ENCODE assay signal across 30 cellular contexts in genomic region chr21:15026370-15026769, GRCh38.
"Had no signal": no experiment of that assay in that cellular context is flagged by ENCODE, and none has a peak within 500 bp of the region (broad histone marks: within the 10 kb centered on the region; RNA-seq: fewer than 3 reads in every experiment).

No MANE protein-coding gene starts in this region.

- H3K27me3 Mint-ChIP-seq: activated B cell treated with CpG ODN at 0.5 μM for 24 hours; activated CD8-positive, alpha-beta memory T cell treated with anti-CD3 and anti-CD28 coated beads, Interleukin-2, amount 10 ng/mL, durations not matched to agents 7 days and 5 days; activated naive CD4-positive, alpha-beta T cell treated with anti-CD3 and anti-CD28 coated beads, Interleukin-2, amount 10 ng/mL, durations not matched to agents 7 days and 5 days; activated naive CD8-positive, alpha-beta T cell treated with anti-CD3 and anti-CD28 coated beads, Interleukin-2, amount 10 ng/mL, durations not matched to agents 7 days and 5 days; brain; effector memory CD8-positive, alpha-beta T cell; T-helper 17 cell had no signal

- H3K4me3 ChIP-seq: ascending aorta, esophagus muscularis mucosa, gastroesophageal sphincter had no signal

- H3K4me1 Mint-ChIP-seq: activated CD8-positive, alpha-beta memory T cell treated with anti-CD3 and anti-CD28 coated beads, Interleukin-2, amount 10 ng/mL, durations not matched to agents 7 days and 5 days; activated naive CD4-positive, alpha-beta T cell treated with anti-CD3 and anti-CD28 coated beads, Interleukin-2, amount 10 ng/mL, durations not matched to agents 7 days and 5 days had no signal

- H3K9me3 Mint-ChIP-seq: activated B cell treated with CpG ODN at 0.5 μM for 24 hours; effector memory CD8-positive, alpha-beta T cell; T-helper 2 cell treated with Interferon-gamma antibody and Interleukin-4, amounts not matched to agents 5 μg/mL and 100 μg/mL, for 36 hours had no signal

- H3K27me3 ChIP-seq: ascending aorta, esophagus muscularis mucosa, foreskin keratinocyte, gastroesophageal sphincter had no signal

- H3K4me3 Mint-ChIP-seq: activated B cell treated with CpG ODN at 0.5 μM for 24 hours; activated CD8-positive, alpha-beta memory T cell treated with anti-CD3 and anti-CD28 coated beads, Interleukin-2, amount 10 ng/mL, durations not matched to agents 7 days and 5 days; activated CD8-positive, alpha-beta T cell treated with anti-CD3 and anti-CD28 coated beads, Interleukin-2, amount 10 ng/mL, durations not matched to agents 7 days and 5 days; activated naive CD4-positive, alpha-beta T cell treated with anti-CD3 and anti-CD28 coated beads, Interleukin-2, amount 10 ng/mL, durations not matched to agents 7 days and 5 days; activated naive CD8-positive, alpha-beta T cell treated with anti-CD3 and anti-CD28 coated beads, Interleukin-2, amount 10 ng/mL, durations not matched to agents 7 days and 5 days; brain; effector memory CD8-positive, alpha-beta T cell; T-helper 17 cell; T-helper 2 cell treated with Interferon-gamma antibody and Interleukin-4, amounts not matched to agents 5 μg/mL and 100 μg/mL, for 36 hours had no signal

- H3K27ac ChIP-seq: ascending aorta, esophagus muscularis mucosa, foreskin keratinocyte, gastroesophageal sphincter, WERI-Rb-1 had no signal

- ATAC-seq: activated CD4-positive, CD25-positive, alpha-beta regulatory T cell treated with anti-CD3 and anti-CD28 coated beads, Interleukin-2, amount 50 U/mL, for 24 hours; activated CD8-positive, alpha-beta memory T cell treated with anti-CD3 and anti-CD28 coated beads, Interleukin-2, amount 10 ng/mL, durations not matched to agents 7 days and 5 days; activated CD8-positive, alpha-beta T cell treated with anti-CD3 and anti-CD28 coated beads, Interleukin-2, amount 10 ng/mL, durations not matched to agents 7 days and 5 days; activated naive CD4-positive, alpha-beta T cell treated with anti-CD3 and anti-CD28 coated beads, Interleukin-2, amount 50 U/mL, for 72 hours; effector memory CD8-positive, alpha-beta T cell; foreskin keratinocyte; gastroesophageal sphincter; T-helper 17 cell had no signal

- H3K27ac Mint-ChIP-seq: activated B cell treated with CpG ODN at 0.5 μM for 24 hours; activated CD8-positive, alpha-beta memory T cell treated with anti-CD3 and anti-CD28 coated beads, Interleukin-2, amount 10 ng/mL, durations not matched to agents 7 days and 5 days; activated CD8-positive, alpha-beta T cell treated with anti-CD3 and anti-CD28 coated beads, Interleukin-2, amount 10 ng/mL, durations not matched to agents 7 days and 5 days; activated naive CD4-positive, alpha-beta T cell treated with anti-CD3 and anti-CD28 coated beads, Interleukin-2, amount 10 ng/mL, durations not matched to agents 7 days and 5 days; activated naive CD4-positive, alpha-beta T cell treated with anti-CD3 and anti-CD28 coated beads, Interleukin-2, amount 50 U/mL, for 72 hours; activated naive CD8-positive, alpha-beta T cell treated with anti-CD3 and anti-CD28 coated beads, Interleukin-2, amount 10 ng/mL, durations not matched to agents 7 days and 5 days; effector memory CD8-positive, alpha-beta T cell; T-helper 17 cell; T-helper 2 cell treated with Interferon-gamma antibody and Interleukin-4, amounts not matched to agents 5 μg/mL and 100 μg/mL, for 36 hours had no signal

- H3K4me1 ChIP-seq: ascending aorta had no signal

- H3K36me3 ChIP-seq: ascending aorta, esophagus muscularis mucosa, gastroesophageal sphincter, WERI-Rb-1 had no signal

- H3K9me3 ChIP-seq: ascending aorta, esophagus muscularis mucosa, gastroesophageal sphincter had no signal

- DNase-seq: activated B cell treated with CpG ODN at 0.5 μM for 24 hours; activated CD4-positive, alpha-beta T cell treated with anti-CD3 and anti-CD28 coated beads for 48 hours; activated CD4-positive, alpha-beta T cell treated with anti-CD3 and anti-CD28 coated beads, Interleukin-2, amount 50 U/mL, for 1 hour; activated CD4-positive, alpha-beta T cell treated with anti-CD3 and anti-CD28 coated beads, Interleukin-2, amount 50 U/mL, for 48 hours; activated CD8-positive, alpha-beta memory T cell treated with anti-CD3 and anti-CD28 coated beads, Interleukin-2, amount 10 ng/mL, durations not matched to agents 7 days and 5 days; activated CD8-positive, alpha-beta memory T cell treated with anti-CD3 and anti-CD28 coated beads, Interleukin-2, amount 50 U/mL, for 4 hours; activated CD8-positive, alpha-beta T cell treated with anti-CD3 and anti-CD28 coated beads, Interleukin-2, amount 10 ng/mL, durations not matched to agents 7 days and 5 days; activated gamma-delta T cell; activated naive CD4-positive, alpha-beta T cell; activated naive CD4-positive, alpha-beta T cell treated with anti-CD3 and anti-CD28 coated beads, Interleukin-2, amount 10 ng/mL, durations not matched to agents 7 days and 5 days; activated naive CD8-positive, alpha-beta T cell treated with anti-CD3 and anti-CD28 coated beads, Interleukin-2, amount 10 ng/mL, durations not matched to agents 7 days and 5 days; activated T-cell treated with anti-CD3 and anti-CD28 coated beads, Interleukin-2, amount 50 U/mL, for 1 hour; activated T-cell treated with anti-CD3 and anti-CD28 coated beads, Interleukin-2, amount 50 U/mL, for 48 hours; cortex of kidney; dermis blood vessel endothelial cell; effector CD4-positive, alpha-beta T cell; effector memory CD8-positive, alpha-beta T cell; erythroblast; foreskin keratinocyte; T-helper 1 cell; T-helper 17 cell; T1000; WERI-Rb-1 had no signal
